In the genomic region with DNA sequence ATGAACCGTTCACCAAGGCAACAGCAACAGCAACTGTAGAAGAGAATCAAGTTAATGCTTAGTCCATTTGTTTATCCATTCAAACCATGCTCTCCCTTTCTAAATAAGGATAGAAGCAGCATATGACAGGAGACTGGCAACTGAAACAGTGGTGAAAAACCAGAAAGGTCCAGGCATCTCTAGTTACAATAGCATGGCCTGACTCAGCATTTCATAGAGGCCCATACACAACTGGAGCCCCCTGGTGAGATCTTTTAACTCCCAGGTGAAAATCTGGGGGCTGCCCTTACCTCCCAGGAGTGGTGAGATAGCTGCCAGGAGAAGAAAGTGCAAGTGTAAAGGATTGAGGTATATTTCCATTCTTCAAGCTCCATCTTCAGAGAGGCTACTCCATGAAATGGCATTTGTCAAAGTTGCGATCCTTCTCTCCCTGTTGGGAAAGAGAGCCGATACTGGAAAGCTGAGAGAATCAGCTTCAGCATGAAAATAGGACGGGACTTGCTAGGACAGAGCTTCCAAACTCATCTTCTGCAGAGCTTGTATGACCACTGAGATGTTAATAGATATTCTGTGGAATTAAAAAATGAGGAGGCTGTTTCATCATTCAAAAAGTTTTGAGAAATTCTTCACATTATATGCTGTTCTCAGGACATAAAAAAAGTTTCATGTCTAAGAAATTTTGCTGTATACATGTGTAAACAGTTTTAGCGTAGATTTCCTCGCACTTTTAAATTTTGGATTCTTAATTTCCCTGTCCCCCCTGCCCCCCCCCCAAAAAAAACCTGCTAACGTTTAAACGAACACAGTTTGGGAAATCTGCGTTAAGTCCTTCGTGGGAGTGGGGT, we compare ENCODE assay signal across 9 cellular contexts.
DNase-seq lines count a peak whose midpoint lies in the region; ATAC-seq and TF ChIP-seq lines count a peak whose summit lies in the region.
"Had no signal": no experiment of that assay in that cellular context is flagged by ENCODE, and none has a peak within 500 bp of the region (broad histone marks: within the 10 kb centered on the region; RNA-seq: fewer than 3 reads in every experiment).

No MANE protein-coding gene starts in this region.

- H3K79me2 ChIP-seq in KMS-11 (ENCODE audit: insufficient read depth, low read depth): no peaks in the 10 kb centered on the region

- H3K4me2 ChIP-seq in KMS-11: peak overlapping the region; percentile 79

- peak overlapping the region; percentile 55 for H2AFZ ChIP-seq in KMS-11 (ENCODE audit: low read depth)

- H3K36me3 ChIP-seq in KMS-11 (ENCODE audit: insufficient read depth) (no peaks in the 10 kb centered on the region), muscle layer of colon (ENCODE audit: insufficient read depth, low read length) (no peaks in the 10 kb centered on the region)

- H3K4me3 ChIP-seq in KMS-11 (IDR thresholded peaks at IDR 0.05; ENCODE audit: insufficient read depth, low read depth, low read length) (no peak overlapping the region), muscle layer of colon (ENCODE audit: low read depth in 1 of 2, low read length in 2 of 2) (no peak overlapping the region)

- H3K27me3 ChIP-seq in KMS-11 (ENCODE audit: insufficient read depth, low read depth) (no peaks in the 10 kb centered on the region), muscle layer of colon (ENCODE audit: control insufficient read depth in 1 of 2, insufficient read depth in 2 of 2, low read length in 2 of 2) (no peaks in the 10 kb centered on the region)

- peaks cover 34% of the 10 kb centered on the region for H3K4me1 ChIP-seq in KMS-11 (ENCODE audit: low read depth, poor library complexity, severe bottlenecking)
- peaks cover 8% of the 10 kb centered on the region for H3K4me1 ChIP-seq in muscle layer of colon (ENCODE audit: insufficient read depth, low read length)

- no peak for TF ChIP-seq CTCF in KMS-11 (conservative IDR thresholded peaks at IDR 0.05; ENCODE audit: low read depth, low read length)

- peak overlapping the region; percentile 10; the same call in 1 of the 2 replicates for H3K9ac ChIP-seq in KMS-11
- no peak overlapping the region for H3K9ac ChIP-seq in muscle layer of colon (ENCODE audit: low read length)

- no peaks in the 10 kb centered on the region for H4K20me1 ChIP-seq in KMS-11 (ENCODE audit: insufficient read depth)

- DNase-seq in DMS153 (lab: John Stamatoyannopoulos, UW): peak; percentile 34
- DNase-seq in caudate nucleus (lab: John Stamatoyannopoulos, UW): no peak
- DNase-seq in NCI-H2081 treated with DMSO at 0.1 percent for 48 hours (lab: John Stamatoyannopoulos, UW): no peak
- no peak for DNase-seq in HK-2 (ENCODE audit: unreplicated experiment)

- H3K27ac ChIP-seq in KMS-11 (peak overlapping the region; percentile 56; the same call in 1 of the 2 replicates), caudate nucleus (ENCODE audit: low read depth, low read length) (peak overlapping the region; percentile 33), muscle layer of colon (ENCODE audit: low read depth, low read length) (peak overlapping the region; percentile 7)
- H3K27ac ChIP-seq: HL-60 had no signal

- no peak for ATAC-seq in GM21619 (IDR thresholded peaks at IDR 0.05; ENCODE audit: unreplicated experiment)
- no peak for ATAC-seq in GM18907 (IDR thresholded peaks at IDR 0.05; ENCODE audit: unreplicated experiment)

- H3K9me3 ChIP-seq in muscle layer of colon (ENCODE audit: low read length): no peaks in the 10 kb centered on the region
